In the genomic region with DNA sequence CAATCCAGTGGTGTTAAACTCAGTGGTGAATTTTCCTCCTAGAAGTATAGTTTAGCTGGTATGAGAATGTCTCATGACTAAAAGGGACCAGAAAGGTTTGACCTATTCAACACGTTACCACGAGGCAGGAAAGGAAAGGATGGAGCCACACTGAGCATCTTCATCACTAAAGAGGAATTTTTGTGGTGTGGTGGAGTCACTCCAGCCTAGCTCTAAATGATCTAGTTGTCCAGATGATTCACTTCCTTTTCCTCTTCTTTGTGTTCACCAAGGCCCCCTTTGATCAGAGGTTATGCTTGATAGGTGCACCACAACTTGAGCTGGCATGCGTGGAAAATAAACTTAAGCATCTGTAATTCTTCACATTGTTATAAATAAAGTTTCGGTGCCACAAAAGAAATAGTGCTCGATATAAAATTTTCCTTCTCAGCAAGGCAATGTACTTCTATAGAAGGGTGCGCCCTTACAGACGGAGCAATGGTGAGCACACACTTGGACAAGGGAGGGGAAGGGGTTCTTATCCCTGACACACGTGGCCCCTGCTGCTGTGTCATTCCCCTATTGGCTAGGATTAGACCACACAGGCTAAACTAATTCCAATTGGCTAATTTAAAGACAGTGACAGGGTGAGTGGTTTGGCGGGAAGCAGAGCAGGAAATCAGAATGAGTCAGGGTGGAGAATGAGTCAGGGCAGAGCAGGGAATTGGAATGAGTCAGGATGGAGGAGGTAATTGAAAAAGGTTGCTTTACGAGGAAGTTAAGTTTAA, we compare ENCODE assay signal across 13 cellular contexts.
A peak's percentile ranks its signal among the peaks of the same experiment; 100 is the strongest.
DNase-seq lines count a peak whose midpoint lies in the region; ATAC-seq, FAIRE-seq and TF ChIP-seq lines count a peak whose summit lies in the region.
"Had no signal": no experiment of that assay in that cellular context is flagged by ENCODE, and none has a peak within 500 bp of the region (broad histone marks: within the 10 kb centered on the region; RNA-seq: fewer than 3 reads in every experiment).

No MANE protein-coding gene starts in this region.

- H3K36me3 ChIP-seq in bronchial epithelial cell (ENCODE audit: control insufficient read depth, insufficient read depth, low read length) (no peaks in the 10 kb centered on the region), trophoblast cell (ENCODE audit: control insufficient read depth in 1 of 2, insufficient read depth in 2 of 2, low read length in 2 of 2) (no peaks in the 10 kb centered on the region), stomach (no peaks in the 10 kb centered on the region), aorta (ENCODE audit: control insufficient read depth in 1 of 2, insufficient read depth in 2 of 2, low read length in 1 of 2) (no peaks in the 10 kb centered on the region)
- H3K36me3 ChIP-seq: heart left ventricle had no signal

- H3K4me1 ChIP-seq in trophoblast cell (ENCODE audit: control insufficient read depth in 1 of 2, insufficient read depth in 2 of 2, low read length in 2 of 2) (no peaks in the 10 kb centered on the region), stomach (no peaks in the 10 kb centered on the region), aorta (ENCODE audit: control insufficient read depth in 1 of 2, insufficient read depth in 2 of 2, low read length in 2 of 2) (no peaks in the 10 kb centered on the region)
- H3K4me1 ChIP-seq: heart left ventricle had no signal

- no peak overlapping the region for H2BK12ac ChIP-seq in trophoblast cell (ENCODE audit: low read length)

- H2AK5ac ChIP-seq in trophoblast cell (ENCODE audit: low read length): no peak overlapping the region

- no peak for TF ChIP-seq CTCF in bronchial epithelial cell (IDR thresholded peaks at IDR 0.05; ENCODE audit: insufficient read depth, low read length, severe bottlenecking)
- TF ChIP-seq CTCF in stomach (IDR thresholded peaks at IDR 0.05): no peak

- no peak for TF ChIP-seq POLR2A in stomach (IDR thresholded peaks at IDR 0.05)

- no peak overlapping the region for H4K91ac ChIP-seq in trophoblast cell (ENCODE audit: low read depth, low read length)

- no peak overlapping the region for H3K14ac ChIP-seq in trophoblast cell (ENCODE audit: low read length)

- H3K4me3 ChIP-seq in bronchial epithelial cell (ENCODE audit: low read depth, low read length) (no peak overlapping the region), trophoblast cell (ENCODE audit: low read depth, low read length) (no peak overlapping the region), stomach (no peak overlapping the region), aorta (ENCODE audit: low read length in 2 of 2) (no peak overlapping the region)
- H3K4me3 ChIP-seq: heart left ventricle had no signal

- no CpG with 5 or more reads among the region's 10 CpGs for WGBS in trophoblast cell (ENCODE audit: extremely low coverage, insufficient coverage, insufficient read length)
- WGBS in stomach, 5 donors: 73 to 82% (median 77%) methylated on average over 10 of the region's 10 CpGs
- 79 to 90% methylated on average over 10 of the region's 10 CpGs for WGBS in aorta, 2 donors

- no peak overlapping the region for H2BK5ac ChIP-seq in trophoblast cell (ENCODE audit: low read depth, low read length, poor library complexity)

- peaks cover 3% of the 10 kb centered on the region for H3K79me1 ChIP-seq in trophoblast cell (ENCODE audit: low read length)

- H3K9ac ChIP-seq in trophoblast cell (ENCODE audit: low read length): no peak overlapping the region

- H3K9me3 ChIP-seq in trophoblast cell (ENCODE audit: insufficient read depth, low read depth, low read length): no peaks in the 10 kb centered on the region
- peaks cover 0 to 7% (median 3%) of the 10 kb centered on the region in 4 donors for H3K9me3 ChIP-seq in stomach
- H3K9me3 ChIP-seq in aorta (ENCODE audit: control insufficient read depth, low read length): no peaks in the 10 kb centered on the region

- no peak overlapping the region for H3K4me2 ChIP-seq in trophoblast cell (ENCODE audit: low read length)

- H3K4ac ChIP-seq in trophoblast cell (ENCODE audit: low read depth, low read length): no peak overlapping the region

- H3K27ac ChIP-seq in trophoblast cell (ENCODE audit: low read depth, low read length): no peak overlapping the region
- H3K27ac ChIP-seq in stomach: no peak overlapping the region
- no peak overlapping the region for H3K27ac ChIP-seq in aorta (ENCODE audit: low read depth in 1 of 2, low read length in 2 of 2)
- H3K27ac ChIP-seq: heart left ventricle had no signal

- DNase-seq in NCI-H82 (lab: John Stamatoyannopoulos, UW) (peak; percentile 3), NCI-H82 treated with DMSO at 0.1 percent for 48 hours (lab: John Stamatoyannopoulos, UW; ENCODE audit: unreplicated experiment) (no peak), NOMO-1 treated with dmso at 0.1 percent for 144 hours (lab: John Stamatoyannopoulos, UW; ENCODE audit: unreplicated experiment) (peak; percentile 1), bronchial epithelial cell (ENCODE audit: low read depth) (peak; percentile 92), trophoblast cell (peak; percentile 65 to 73), stomach (no peak), aorta (no peak)
- DNase-seq: activated CD8-positive, alpha-beta memory T cell treated with anti-CD3 and anti-CD28 coated beads, Interleukin-2, amount 50 U/mL, for 4 hours; NCI-H526 treated with DMSO at 0.1 percent for 48 hours; occipital lobe had no signal

- no peak overlapping the region for H3K18ac ChIP-seq in trophoblast cell (ENCODE audit: low read length)

- no peak overlapping the region for H2AFZ ChIP-seq in trophoblast cell (ENCODE audit: insufficient read depth, low read length, poor library complexity)

- H3K23ac ChIP-seq in trophoblast cell (ENCODE audit: low read length): no peak overlapping the region

- H4K12ac ChIP-seq in trophoblast cell (ENCODE audit: low read depth, low read length): no peak overlapping the region

- intact Hi-C loops in stomach (cut with DNase I; ENCODE audit: low total_unique reads): no loop called here
- intact Hi-C loops in aorta (cut with DNase I): no loop called here

- FAIRE-seq in bronchial epithelial cell (lab: Jason Lieb, UNC): no peak
- FAIRE-seq: A204.1 had no signal

- ATAC-seq in HG02763 (IDR thresholded peaks at IDR 0.05; ENCODE audit: unreplicated experiment) (no peak), aorta (ENCODE audit: low FRiP score) (no peak)

- no peak for TF ChIP-seq EP300 in stomach (IDR thresholded peaks at IDR 0.05)

- H2BK120ac ChIP-seq in trophoblast cell (ENCODE audit: insufficient read depth, low read length, poor library complexity): peak overlapping the region; percentile 16

- peaks cover 1% of the 10 kb centered on the region for H3K79me2 ChIP-seq in trophoblast cell (ENCODE audit: control insufficient read depth, insufficient read depth, low read length, poor library complexity)

- H3K27me3 ChIP-seq in bronchial epithelial cell (ENCODE audit: control insufficient read depth, insufficient read depth, low read length) (no peaks in the 10 kb centered on the region), trophoblast cell (ENCODE audit: insufficient read depth, low read length) (no peaks in the 10 kb centered on the region), stomach (no peaks in the 10 kb centered on the region), aorta (ENCODE audit: control insufficient read depth in 1 of 2, insufficient read depth in 2 of 2, low read length in 1 of 2) (no peaks in the 10 kb centered on the region)
- H3K27me3 ChIP-seq: heart left ventricle had no signal

- no peak overlapping the region for H4K8ac ChIP-seq in trophoblast cell (ENCODE audit: low read depth, low read length)

Comparison
In these comparisons a context has a peak if more than half of its experiments do, and no peak if none do; other contexts are left out.
1. DNase-seq: peak in NCI-H82 (single experiment), NOMO-1 treated with dmso at 0.1 percent for 144 hours (single experiment), bronchial epithelial cell (single experiment) and trophoblast cell (2 of 2); none in NCI-H82 treated with DMSO at 0.1 percent for 48 hours (single experiment), stomach (single experiment) and aorta (0 of 2).